Comparison of ENCODE assay signal across 12 cellular contexts in the genomic region with DNA sequence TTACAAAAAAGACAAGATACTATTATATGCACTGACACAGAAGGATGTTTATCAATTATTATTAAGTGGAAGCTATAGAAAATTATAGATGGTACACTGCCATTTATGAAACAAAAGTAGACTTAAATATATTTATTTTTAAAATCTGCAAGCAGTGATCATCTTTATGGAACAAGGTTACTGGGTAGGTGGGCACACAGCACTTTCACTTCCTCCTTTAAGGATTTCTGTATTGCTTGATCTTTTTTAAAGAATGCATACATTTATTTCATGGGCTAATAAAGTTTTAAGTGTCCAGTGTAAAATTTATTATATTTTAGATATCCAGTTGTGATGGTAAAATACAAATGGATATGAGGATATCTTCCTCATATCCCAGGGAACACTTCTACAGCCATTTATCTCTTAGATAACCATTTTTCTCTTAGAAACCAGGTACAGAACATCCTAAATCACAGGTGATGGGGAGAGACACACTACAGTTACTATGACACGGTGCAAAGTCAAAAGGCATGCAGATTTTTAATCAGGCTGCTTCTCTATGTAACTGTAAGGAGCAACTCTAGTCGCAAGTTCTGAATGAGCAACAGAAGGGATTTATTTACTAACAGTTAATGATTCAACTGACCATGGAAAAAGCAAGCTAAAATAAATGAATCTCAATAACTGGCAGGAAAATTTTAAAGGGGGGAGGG. TPM values are rescaled to one million over a fixed set of nuclear protein-coding genes. Genes with fewer than 3 reads are reported as not detected.
A peak's percentile ranks its signal among the peaks of the same experiment; 100 is the strongest.
DNase-seq lines count a peak whose midpoint lies in the region; ATAC-seq and TF ChIP-seq lines count a peak whose summit lies in the region.
"Had no signal": no experiment of that assay in that cellular context is flagged by ENCODE, and none has a peak within 500 bp of the region (broad histone marks: within the 10 kb centered on the region; RNA-seq: fewer than 3 reads in every experiment).

No MANE protein-coding gene starts in this region.

- H3K36me3 Mint-ChIP-seq in MCF 10A (ENCODE audit: insufficient read depth, unreplicated experiment): peaks cover 5% of the 10 kb centered on the region

- POLR2A ChIA-PET in MCF 10A (lab: Yijun Ruan, JAX): interaction anchor here (1.0 kb wide), 1 partner anchor 60 kb away, joined by 3 read pairs; no protein-coding TSS in a partner anchor

- peak overlapping the region; percentile 88 for H3K4me3 Mint-ChIP-seq in MCF 10A (ENCODE audit: unreplicated experiment)

- DNase-seq in MCF 10A (ENCODE audit: unreplicated experiment) (peak; percentile 8), breast epithelium (ENCODE audit: low spot score in 2 of 2) (no peak), NCI-H82 (lab: John Stamatoyannopoulos, UW) (peak; percentile 23), epithelial cell of proximal tubule (ENCODE audit: low read depth) (no peak), thoracic aorta (ENCODE audit: low spot score) (no peak), dermis blood vessel endothelial cell (no peak), GM13977 (ENCODE audit: low spot score) (no peak), ureter (ENCODE audit: low spot score) (no peak)
- DNase-seq: left cardiac atrium, NCI-H2171 treated with DMSO at 0.1 percent for 48 hours, T-helper 9 cell had no signal

- H3K27me3 ChIP-seq in breast epithelium (no peaks in the 10 kb centered on the region), thoracic aorta (replicated peaks; ENCODE audit: insufficient read depth) (no peaks in the 10 kb centered on the region)

- H3K4me1 ChIP-seq in breast epithelium (no peaks in the 10 kb centered on the region), thoracic aorta (ENCODE audit: control insufficient read depth in 1 of 2, low read depth in 2 of 2) (peaks cover 16 to 21% of the 10 kb centered on the region in 2 donors)

- H3K4me3 ChIP-seq in breast epithelium: no peak overlapping the region
- peak overlapping the region; percentile 85 for H3K4me3 ChIP-seq in epithelial cell of proximal tubule (ENCODE audit: low read depth, low read length)
- peak overlapping the region; percentile 95 for H3K4me3 ChIP-seq in thoracic aorta

- CTCF ChIA-PET in MCF 10A (lab: Yijun Ruan, JAX): no interaction called here

- ATAC-seq in thoracic aorta (ENCODE audit: insufficient number of reproducible peaks, low FRiP score, low read depth): no peak
- ATAC-seq: left cardiac atrium had no signal

- H3K9me3 Mint-ChIP-seq in MCF 10A (ENCODE audit: unreplicated experiment): peaks cover 9% of the 10 kb centered on the region

- peaks cover 21% of the 10 kb centered on the region for H3K4me1 Mint-ChIP-seq in MCF 10A (ENCODE audit: insufficient read depth, unreplicated experiment)

- in situ Hi-C loops in GM13977 (cut with MboI; ENCODE audit: low pct_unique_long_range_greater_than_20kb, low sequenced_read_pairs, unreplicated experiment): no loop called here

- no TSS peak for BruUV-seq in MCF 10A (replicated peaks; lab: Mats Ljungman, UMichigan)

- H3K36me3 ChIP-seq in breast epithelium (no peaks in the 10 kb centered on the region), thoracic aorta (no peaks in the 10 kb centered on the region)

- peak overlapping the region; percentile 95 for H3K27ac Mint-ChIP-seq in MCF 10A (ENCODE audit: low read depth, unreplicated experiment)

- no peaks in the 10 kb centered on the region for H3K9me3 ChIP-seq in breast epithelium
- H3K9me3 ChIP-seq in thoracic aorta: no peaks in the 10 kb centered on the region

- no peaks in the 10 kb centered on the region for H3K27me3 Mint-ChIP-seq in MCF 10A (ENCODE audit: insufficient read depth, unreplicated experiment)

- TF ChIP-seq CTCF in MCF 10A (IDR thresholded peaks at IDR 0.05; ENCODE audit: unreplicated experiment) (no peak), breast epithelium (IDR thresholded peaks at IDR 0.05) (no peak), epithelial cell of proximal tubule (conservative IDR thresholded peaks at IDR 0.05; ENCODE audit: low read depth, low read length) (no peak), thoracic aorta (IDR thresholded peaks at IDR 0.05) (no peak), GM13977 (IDR thresholded peaks at IDR 0.05; ENCODE audit: extremely low read depth, insufficient read depth, missing control alignments) (no peak)

- H3K27ac ChIP-seq in breast epithelium (no peak overlapping the region), thoracic aorta (no peak overlapping the region)
- H3K27ac ChIP-seq: epithelial cell of prostate had no signal

- TF ChIP-seq POLR2A in breast epithelium (IDR thresholded peaks at IDR 0.05): no peak

- intact Hi-C loops in MCF 10A (cut with micrococcal nuclease) (loop anchor here (10.0 kb wide), 1 partner anchor 479 kb away; a partner anchor contains a TSS), breast epithelium (cut with DNase I; ENCODE audit: low total_unique reads) (no loop called here)

RNA-seq across cellular contexts. Expression of a gene that starts 2.3 kb away (rescaled TPM):
- 11.3 and 15.7 TPM in 2 replicates for total RNA-seq in MCF 10A (2022)
- total RNA-seq in breast epithelium: 10 to 100 TPM; 20.6 to 39.4 (median 21.6) TPM
- total RNA-seq in epithelial cell of proximal tubule: 10.6 and 13.1 TPM in 2 replicates
- total RNA-seq in thoracic aorta: 10 to 100 TPM; 18.3 to 31.7 TPM
- 15.5 and 18.6 TPM in 2 replicates for total RNA-seq in dermis blood vessel endothelial cell
- total RNA-seq in ureter: 22.0 TPM

Comparison
In these comparisons a context has a peak if more than half of its experiments do, and no peak if none do; other contexts are left out.
1. DNase-seq: peak in MCF 10A (single experiment) and NCI-H82 (single experiment); none in breast epithelium (0 of 2), epithelial cell of proximal tubule (single experiment), thoracic aorta (single experiment), dermis blood vessel endothelial cell (single experiment), GM13977 (single experiment) and ureter (single experiment).
2. H3K4me3 ChIP-seq: peak in epithelial cell of proximal tubule (single experiment) and thoracic aorta (single experiment); none in breast epithelium (0 of 3).